Comparison of ENCODE assay signal across 34 cellular contexts in the genomic region with DNA sequence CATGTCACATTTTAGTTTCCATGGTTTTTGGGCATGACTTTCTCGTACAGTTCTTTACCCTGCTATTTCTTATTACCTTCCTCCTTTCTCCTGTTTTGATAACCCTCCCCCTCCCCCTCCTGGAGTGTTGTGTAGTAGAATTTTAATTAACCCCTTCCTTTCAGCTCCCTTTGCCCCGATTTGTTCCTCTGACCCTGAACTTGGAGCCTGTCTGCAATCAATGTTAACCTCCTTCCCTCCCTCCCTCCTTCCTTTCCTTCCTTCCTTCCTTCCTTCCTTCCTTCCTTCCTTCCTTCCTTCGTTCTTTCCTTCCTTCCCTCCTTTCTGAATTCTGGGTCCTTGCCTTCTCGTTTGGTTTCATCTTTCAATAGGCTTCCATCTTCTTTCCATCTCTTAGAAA.
"Had no signal": no experiment of that assay in that cellular context is flagged by ENCODE, and none has a peak within 500 bp of the region (broad histone marks: within the 10 kb centered on the region; RNA-seq: fewer than 3 reads in every experiment).

No MANE protein-coding gene starts in this region.

- H3K27ac ChIP-seq: brain microvascular endothelial cell, coronary artery, dorsolateral prefrontal cortex, esophagus muscularis mucosa, foreskin keratinocyte, gastrocnemius medialis, heart left ventricle, WERI-Rb-1 had no signal

- ATAC-seq: activated CD4-positive, CD25-positive, alpha-beta regulatory T cell treated with anti-CD3 and anti-CD28 coated beads, Interleukin-2, amount 50 U/mL, for 24 hours; activated CD8-positive, alpha-beta T cell treated with anti-CD3 and anti-CD28 coated beads for 36 hours; activated T-cell treated with anti-CD3 and anti-CD28 coated beads, Interleukin-2, amount 50 U/mL, for 4 hours; activated T-helper 17 cell treated with anti-CD3 and anti-CD28 coated beads, Interleukin-2, amount 50 U/mL, for 72 hours; foreskin keratinocyte; gastrocnemius medialis; heart left ventricle; T-helper 17 cell had no signal

- H3K36me3 Mint-ChIP-seq: activated naive CD8-positive, alpha-beta T cell had no signal

- H3K9me3 ChIP-seq: esophagus muscularis mucosa, gastrocnemius medialis, heart left ventricle had no signal

- H3K4me3 ChIP-seq: coronary artery, dorsolateral prefrontal cortex, esophagus muscularis mucosa, gastrocnemius medialis, heart left ventricle had no signal

- H3K27ac Mint-ChIP-seq: activated B cell treated with CpG ODN at 0.5 μM for 24 hours; activated CD8-positive, alpha-beta T cell treated with anti-CD3 and anti-CD28 coated beads for 36 hours; activated naive CD8-positive, alpha-beta T cell; activated T-helper 17 cell treated with anti-CD3 and anti-CD28 coated beads, Interleukin-2, amount 50 U/mL, for 72 hours; dendritic cell treated with granulocyte-macrophage colony-stimulating factor and Interleukin-4, amounts not matched to agents 40 ng/mL and 50 ng/mL, for 4 days; T-helper 17 cell; T-helper 2 cell treated with Interferon-gamma antibody and Interleukin-4, amounts not matched to agents 5 μg/mL and 100 μg/mL, for 36 hours had no signal

- H3K4me3 Mint-ChIP-seq: activated B cell treated with CpG ODN at 0.5 μM for 24 hours; activated CD8-positive, alpha-beta T cell treated with anti-CD3 and anti-CD28 coated beads for 36 hours; activated naive CD8-positive, alpha-beta T cell; activated T-cell treated with anti-CD3 and anti-CD28 coated beads, Interleukin-2, amount 50 U/mL, for 4 hours; activated T-helper 17 cell treated with anti-CD3 and anti-CD28 coated beads, Interleukin-2, amount 50 U/mL, for 72 hours; central memory CD8-positive, alpha-beta T cell; dendritic cell treated with granulocyte-macrophage colony-stimulating factor and Interleukin-4, amounts not matched to agents 40 ng/mL and 50 ng/mL, for 4 days; T-helper 17 cell; T-helper 2 cell treated with Interferon-gamma antibody and Interleukin-4, amounts not matched to agents 5 μg/mL and 100 μg/mL, for 36 hours had no signal

- H3K36me3 ChIP-seq: brain microvascular endothelial cell, esophagus muscularis mucosa, gastrocnemius medialis, heart left ventricle, WERI-Rb-1 had no signal

- DNase-seq: activated B cell treated with CpG ODN at 0.5 μM for 24 hours; activated CD4-positive, alpha-beta T cell treated with anti-CD3 and anti-CD28 coated beads for 48 hours; activated CD4-positive, alpha-beta T cell treated with anti-CD3 and anti-CD28 coated beads, Interleukin-2, amount 50 U/mL, for 1 hour; activated CD4-positive, alpha-beta T cell treated with anti-CD3 and anti-CD28 coated beads, Interleukin-2, amount 50 U/mL, for 48 hours; activated CD8-positive, alpha-beta memory T cell treated with anti-CD3 and anti-CD28 coated beads for 24 hours; activated CD8-positive, alpha-beta T cell treated with anti-CD3 and anti-CD28 coated beads for 36 hours; activated effector memory CD4-positive, alpha-beta T cell treated with Interleukin-2 at 50 U/mL for 16 hours; activated gamma-delta T cell treated with Interleukin-2 at 50 U/mL for 16 hours; activated naive CD4-positive, alpha-beta T cell treated with anti-CD3 and anti-CD28 coated beads, Interleukin-2, amount 50 U/mL, for 16 hours; activated naive CD4-positive, alpha-beta T cell treated with Interleukin-2 at 50 U/mL for 16 hours; activated T-cell treated with anti-CD3 and anti-CD28 coated beads, Interleukin-2, amount 50 U/mL, for 4 hours; amniotic stem cell; anterior cingulate cortex; brain microvascular endothelial cell; dorsolateral prefrontal cortex; effector memory CD4-positive, alpha-beta T cell; erythroblast; foreskin keratinocyte; gastrocnemius medialis; glutamatergic neuron; heart left ventricle; T-helper 17 cell; T1000; WERI-Rb-1 had no signal

- FAIRE-seq: astrocyte, bronchial epithelial cell had no signal

- H3K27me3 Mint-ChIP-seq: activated B cell treated with CpG ODN at 0.5 μM for 24 hours; dendritic cell treated with granulocyte-macrophage colony-stimulating factor and Interleukin-4, amounts not matched to agents 40 ng/mL and 50 ng/mL, for 4 days had no signal

- H3K9me3 Mint-ChIP-seq: activated CD8-positive, alpha-beta T cell treated with anti-CD3 and anti-CD28 coated beads for 36 hours; activated T-cell treated with anti-CD3 and anti-CD28 coated beads, Interleukin-2, amount 50 U/mL, for 4 hours; activated T-helper 17 cell treated with anti-CD3 and anti-CD28 coated beads, Interleukin-2, amount 50 U/mL, for 72 hours; central memory CD8-positive, alpha-beta T cell; T-helper 2 cell treated with Interferon-gamma antibody and Interleukin-4, amounts not matched to agents 5 μg/mL and 100 μg/mL, for 36 hours had no signal

- H3K4me1 ChIP-seq: esophagus muscularis mucosa, foreskin keratinocyte, gastrocnemius medialis had no signal

- H3K4me1 Mint-ChIP-seq: activated B cell treated with CpG ODN at 0.5 μM for 24 hours; activated T-helper 17 cell treated with anti-CD3 and anti-CD28 coated beads, Interleukin-2, amount 50 U/mL, for 72 hours; central memory CD8-positive, alpha-beta T cell; T-helper 17 cell had no signal

- H3K27me3 ChIP-seq: brain microvascular endothelial cell, dorsolateral prefrontal cortex, esophagus muscularis mucosa, gastrocnemius medialis, heart left ventricle had no signal
